ENCODE assay signal across 24 cellular contexts in genomic region chr13:110495881-110496280, GRCh38.
A peak's percentile ranks its signal among the peaks of the same experiment; 100 is the strongest.
DNase-seq lines count a peak whose midpoint lies in the region; ATAC-seq and TF ChIP-seq lines count a peak whose summit lies in the region.
"Had no signal": no experiment of that assay in that cellular context is flagged by ENCODE, and none has a peak within 500 bp of the region (broad histone marks: within the 10 kb centered on the region; RNA-seq: fewer than 3 reads in every experiment).

No MANE protein-coding gene starts in this region.

- ATAC-seq in gastroesophageal sphincter = no peak
- ATAC-seq in GM21367 (IDR thresholded peaks at IDR 0.05; ENCODE audit: unreplicated experiment) = no peak
- no peak for ATAC-seq in GM18502 (IDR thresholded peaks at IDR 0.05; ENCODE audit: poor library complexity, unreplicated experiment)
- ATAC-seq: GM12878 had no signal

- intact Hi-C loops in tibial artery (cut with DNase I; ENCODE audit: low total_unique reads) = no loop called here

- H3K27me3 ChIP-seq in gastroesophageal sphincter (no peaks in the 10 kb centered on the region), osteoblast (ENCODE audit: insufficient read depth, low read length) (no peaks in the 10 kb centered on the region), stomach smooth muscle (ENCODE audit: control insufficient read depth in 1 of 2, insufficient read depth in 2 of 2, low read length in 2 of 2) (no peaks in the 10 kb centered on the region), tibial artery (no peaks in the 10 kb centered on the region)
- H3K27me3 ChIP-seq: BE2C, BLaER1 had no signal

- TF ChIP-seq POLR2A in gastroesophageal sphincter (IDR thresholded peaks at IDR 0.05) = no peak

- H2AFZ ChIP-seq in osteoblast (ENCODE audit: low read length) = no peak overlapping the region

- no peaks in the 10 kb centered on the region for H3K9me3 ChIP-seq in gastroesophageal sphincter
- no peaks in the 10 kb centered on the region for H3K9me3 ChIP-seq in osteoblast (ENCODE audit: low read depth, low read length)
- H3K9me3 ChIP-seq in stomach smooth muscle (ENCODE audit: control insufficient read depth in 2 of 2, low read length in 2 of 2) = no peaks in the 10 kb centered on the region
- H3K9me3 ChIP-seq in tibial artery = no peaks in the 10 kb centered on the region
- H3K9me3 ChIP-seq: BE2C had no signal

- H3K4me1 ChIP-seq in gastroesophageal sphincter = no peaks in the 10 kb centered on the region
- peaks cover 7% of the 10 kb centered on the region for H3K4me1 ChIP-seq in osteoblast (ENCODE audit: insufficient read depth, low read length)
- no peaks in the 10 kb centered on the region for H3K4me1 ChIP-seq in stomach smooth muscle (ENCODE audit: control insufficient read depth, insufficient read depth, low read length)
- H3K4me1 ChIP-seq in tibial artery = peaks cover 0 to 18% (median 6%) of the 10 kb centered on the region in 4 donors

- no peaks in the 10 kb centered on the region for H3K79me2 ChIP-seq in osteoblast (ENCODE audit: insufficient read depth, low read length)

- H3K9ac ChIP-seq in stomach smooth muscle (ENCODE audit: low read length in 2 of 2) = no peak overlapping the region
- H3K9ac ChIP-seq: BLaER1 had no signal

- no CpG with 5 or more reads among the region's 3 CpGs for WGBS in gastroesophageal sphincter (ENCODE audit: low coverage in 1 of 2), 2 donors

- no peak for TF ChIP-seq CTCF in gastroesophageal sphincter (IDR thresholded peaks at IDR 0.05)
- TF ChIP-seq CTCF in osteoblast (IDR thresholded peaks at IDR 0.05; ENCODE audit: extremely low read depth, low read depth, low read length) = no peak
- no peak for TF ChIP-seq CTCF in tibial artery (IDR thresholded peaks at IDR 0.05)

- no peak for TF ChIP-seq EP300 in gastroesophageal sphincter (IDR thresholded peaks at IDR 0.05)

- no peaks in the 10 kb centered on the region for H4K20me1 ChIP-seq in osteoblast (ENCODE audit: insufficient read depth, low read length)
- H4K20me1 ChIP-seq: BLaER1 had no signal

- DNase-seq in osteoblast (ENCODE audit: insufficient read length, low spot score, missing footprints) (peak; percentile 57), tibial artery (no peak), A172 (ENCODE audit: low spot score) (no peak), 8988T (no peak)
- DNase-seq: ACHN; C1 segment of cervical spinal cord; CD4-positive, alpha-beta memory T cell; CD4-positive, CD25-positive, alpha-beta regulatory T cell; CD8-positive, alpha-beta memory T cell; COR-L47; DMS 273 treated with DMSO at 0.1 percent for 48 hours; DMS153; DMS53; DMS79; DND-41; EL; GDM1 had no signal

- H3K4me2 ChIP-seq in osteoblast (ENCODE audit: insufficient read depth, low read length) = no peak overlapping the region
- H3K4me2 ChIP-seq: BLaER1 had no signal

- no peak overlapping the region for H3K4me3 ChIP-seq in gastroesophageal sphincter
- H3K4me3 ChIP-seq in osteoblast (ENCODE audit: insufficient read depth, low read length) = no peak overlapping the region
- H3K4me3 ChIP-seq in stomach smooth muscle (ENCODE audit: low read length in 2 of 2) = no peak overlapping the region
- H3K4me3 ChIP-seq in tibial artery = no peak overlapping the region
- H3K4me3 ChIP-seq: BLaER1, GM12878 had no signal

- peak overlapping the region in 3 of 4 donors; percentile 48 to 57 (median 49) for H3K27ac ChIP-seq in gastroesophageal sphincter
- no peak overlapping the region for H3K27ac ChIP-seq in osteoblast (ENCODE audit: low read depth, low read length)
- H3K27ac ChIP-seq in stomach smooth muscle (ENCODE audit: low read length) = peak overlapping the region; percentile 53
- H3K27ac ChIP-seq in tibial artery = peak overlapping the region; percentile 29 to 55
- H3K27ac ChIP-seq: BLaER1 had no signal

- peaks cover 0 to 100% of the 10 kb centered on the region in 2 donors for H3K36me3 ChIP-seq in gastroesophageal sphincter
- peaks cover 89% of the 10 kb centered on the region for H3K36me3 ChIP-seq in osteoblast (ENCODE audit: insufficient read depth, low read length)
- H3K36me3 ChIP-seq in stomach smooth muscle (ENCODE audit: control insufficient read depth in 2 of 2, insufficient read depth in 2 of 2, low read length in 2 of 2) = peaks cover 83 to 93% of the 10 kb centered on the region in 2 donors
- peaks cover 83 to 99% (median 93%) of the 10 kb centered on the region in 3 donors for H3K36me3 ChIP-seq in tibial artery
- H3K36me3 ChIP-seq: BE2C, BLaER1 had no signal
